ENCODE assay signal across 34 cellular contexts in genomic region chr7:101826081-101826835, GRCh38. TPM values are rescaled to one million over a fixed set of nuclear protein-coding genes. Genes with fewer than 3 reads are reported as not detected.
DNase-seq lines count a peak whose midpoint lies in the region; ATAC-seq and TF ChIP-seq lines count a peak whose summit lies in the region.
"Had no signal": no experiment of that assay in that cellular context is flagged by ENCODE, and none has a peak within 500 bp of the region (broad histone marks: within the 10 kb centered on the region; RNA-seq: fewer than 3 reads in every experiment).

No MANE protein-coding gene starts in this region.

- no peak overlapping the region for H2BK15ac ChIP-seq in mesendoderm (replicated peaks; ENCODE audit: low read depth)

- H3K4me3 Mint-ChIP-seq in central memory CD8-positive, alpha-beta T cell: no peak overlapping the region
- H3K4me3 Mint-ChIP-seq: activated CD8-positive, alpha-beta memory T cell treated with anti-CD3 and anti-CD28 coated beads, Interleukin-2, amount 10 ng/mL, durations not matched to agents 7 days and 5 days; activated naive CD8-positive, alpha-beta T cell treated with anti-CD3 and anti-CD28 coated beads, Interleukin-2, amount 10 ng/mL, durations not matched to agents 7 days and 5 days; activated T-cell treated with anti-CD3 and anti-CD28 coated beads, Interleukin-2, amount 50 U/mL, for 4 hours had no signal

- H3K4ac ChIP-seq in mesendoderm (ENCODE audit: low read depth, low read length): no peak overlapping the region

- peak overlapping the region; percentile 25 for H3K56ac ChIP-seq in mesendoderm (ENCODE audit: low read length)

- intact Hi-C loops in thyroid gland (cut with DNase I) (no loop called here), spleen (cut with DNase I; ENCODE audit: low total_unique reads) (no loop called here)

- peaks cover 0 to 4% of the 10 kb centered on the region in 2 experiments; a peak in 1 of 3 replicates for H3K36me3 ChIP-seq in HEK293 (ENCODE audit: control insufficient read depth in 2 of 2, insufficient read depth in 1 of 2, low read length in 2 of 2)
- H3K36me3 ChIP-seq in mesendoderm (ENCODE audit: control insufficient read depth, insufficient read depth, low read length): no peaks in the 10 kb centered on the region
- H3K36me3 ChIP-seq in thyroid gland: no peaks in the 10 kb centered on the region
- H3K36me3 ChIP-seq in spleen: peaks cover 0 to 15% (median 0%) of the 10 kb centered on the region in 6 donors
- H3K36me3 ChIP-seq: ascending aorta, BE2C, cardiac muscle cell, left ventricle myocardium inferior had no signal

- H2BK120ac ChIP-seq in mesendoderm (ENCODE audit: low read depth, low read length): no peak overlapping the region

- H3K4me1 ChIP-seq in HEK293 (ENCODE audit: control insufficient read depth, insufficient read depth, low read length): peaks cover 13% of the 10 kb centered on the region
- peaks cover 6% of the 10 kb centered on the region for H3K4me1 ChIP-seq in mesendoderm (ENCODE audit: control insufficient read depth, low read depth, low read length)
- H3K4me1 ChIP-seq in thyroid gland: peaks cover 5 to 38% of the 10 kb centered on the region in 2 donors
- H3K4me1 ChIP-seq in spleen: peaks cover 0 to 58% (median 14%) of the 10 kb centered on the region in 6 donors
- H3K4me1 ChIP-seq: BE2C, parathyroid adenoma, testis had no signal

- TF ChIP-seq POLR2A in thyroid gland (IDR thresholded peaks at IDR 0.05) (no peak), spleen (IDR thresholded peaks at IDR 0.05) (no peak)

- H3K79me2 ChIP-seq in mesendoderm (ENCODE audit: control insufficient read depth, insufficient read depth, low read length): peaks cover 95% of the 10 kb centered on the region

- no CpG with 5 or more reads among the region's 15 CpGs for WGBS in mesendoderm (ENCODE audit: extremely low coverage, insufficient coverage, low lambda C conversion rate)
- 79 to 81% methylated on average over 15 of the region's 15 CpGs for WGBS in thyroid gland, 2 donors
- WGBS in spleen, 5 donors: 87 to 90% (median 87%) methylated on average over 15 of the region's 15 CpGs

- peak overlapping the region; percentile 17 for H3K9ac ChIP-seq in mesendoderm (ENCODE audit: low read length)
- H3K9ac ChIP-seq: parathyroid adenoma had no signal

- H2AK5ac ChIP-seq in mesendoderm (ENCODE audit: low read length): no peak overlapping the region

- no peak overlapping the region for H3K18ac ChIP-seq in mesendoderm (ENCODE audit: low read length)

- H3K23ac ChIP-seq in mesendoderm (ENCODE audit: low read length): peak overlapping the region; percentile 24

- no peak overlapping the region for H4K8ac ChIP-seq in mesendoderm (ENCODE audit: low read depth, low read length)

- H3K36me3 Mint-ChIP-seq in central memory CD8-positive, alpha-beta T cell (ENCODE audit: insufficient read depth): peaks cover 8% of the 10 kb centered on the region
- H3K36me3 Mint-ChIP-seq: activated naive CD8-positive, alpha-beta T cell treated with anti-CD3 and anti-CD28 coated beads, Interleukin-2, amount 10 ng/mL, durations not matched to agents 7 days and 5 days had no signal

- no peaks in the 10 kb centered on the region for H3K9me3 ChIP-seq in HEK293 (ENCODE audit: control insufficient read depth, insufficient read depth, low read depth, low read length)
- H3K9me3 ChIP-seq in thyroid gland: no peaks in the 10 kb centered on the region
- H3K9me3 ChIP-seq in spleen: no peaks in the 10 kb centered on the region
- H3K9me3 ChIP-seq: ascending aorta, BE2C, left ventricle myocardium inferior, testis had no signal

- H3K4me3 ChIP-seq in HEK293 (ENCODE audit: low read depth, low read length): no peak overlapping the region
- no peak overlapping the region for H3K4me3 ChIP-seq in mesendoderm (ENCODE audit: low read length)
- H3K4me3 ChIP-seq in thyroid gland (replicated peaks in 1 of 3): no peak overlapping the region
- H3K4me3 ChIP-seq in spleen: no peak overlapping the region
- H3K4me3 ChIP-seq: ascending aorta, cardiac muscle cell, coronary artery, GM12878, left ventricle myocardium inferior, testis had no signal

- POLR2A ChIA-PET in HEK293 (lab: Yijun Ruan, JAX): no interaction called here

- H3K27ac Mint-ChIP-seq in central memory CD8-positive, alpha-beta T cell (ENCODE audit: low read depth): peak overlapping the region; percentile 4
- H3K27ac Mint-ChIP-seq: activated CD8-positive, alpha-beta memory T cell treated with anti-CD3 and anti-CD28 coated beads, Interleukin-2, amount 10 ng/mL, durations not matched to agents 7 days and 5 days; activated naive CD8-positive, alpha-beta T cell treated with anti-CD3 and anti-CD28 coated beads, Interleukin-2, amount 10 ng/mL, durations not matched to agents 7 days and 5 days had no signal

- no peaks in the 10 kb centered on the region for H3K27me3 Mint-ChIP-seq in central memory CD8-positive, alpha-beta T cell
- H3K27me3 Mint-ChIP-seq: activated CD8-positive, alpha-beta memory T cell treated with anti-CD3 and anti-CD28 coated beads, Interleukin-2, amount 10 ng/mL, durations not matched to agents 7 days and 5 days; activated naive CD8-positive, alpha-beta T cell treated with anti-CD3 and anti-CD28 coated beads, Interleukin-2, amount 10 ng/mL, durations not matched to agents 7 days and 5 days; naive thymus-derived CD8-positive, alpha-beta T cell had no signal

- H3K9me3 Mint-ChIP-seq in central memory CD8-positive, alpha-beta T cell: no peaks in the 10 kb centered on the region
- H3K9me3 Mint-ChIP-seq: activated naive CD8-positive, alpha-beta T cell treated with anti-CD3 and anti-CD28 coated beads, Interleukin-2, amount 10 ng/mL, durations not matched to agents 7 days and 5 days; activated T-cell treated with anti-CD3 and anti-CD28 coated beads, Interleukin-2, amount 50 U/mL, for 4 hours; naive thymus-derived CD8-positive, alpha-beta T cell had no signal

- peaks cover 40% of the 10 kb centered on the region for H3K4me1 Mint-ChIP-seq in central memory CD8-positive, alpha-beta T cell
- H3K4me1 Mint-ChIP-seq: activated CD8-positive, alpha-beta memory T cell treated with anti-CD3 and anti-CD28 coated beads, Interleukin-2, amount 10 ng/mL, durations not matched to agents 7 days and 5 days had no signal

- TF ChIP-seq CTCF in HEK293 (tag by site-specific recombination; IDR thresholded peaks at IDR 0.05): no peak
- TF ChIP-seq CTCF in thyroid gland (IDR thresholded peaks at IDR 0.05): no peak
- TF ChIP-seq CTCF in spleen (IDR thresholded peaks at IDR 0.05 in 8 of 11, conservative IDR thresholded peaks at IDR 0.05 in 3 of 11): no peak

- H4K5ac ChIP-seq in mesendoderm (ENCODE audit: low read length): no peak overlapping the region

- no peak for DNase-seq in central memory CD8-positive, alpha-beta T cell (ENCODE audit: low spot score in 2 of 2)
- DNase-seq in mesendoderm (no peak), thyroid gland (peak; percentile 52 to 71), spleen (no peak)
- DNase-seq: activated CD4-positive, CD25-positive, alpha-beta regulatory T cell; activated CD8-positive, alpha-beta memory T cell treated with anti-CD3 and anti-CD28 coated beads, Interleukin-2, amount 10 ng/mL, durations not matched to agents 7 days and 5 days; activated gamma-delta T cell treated with Interleukin-2 at 50 U/mL for 16 hours; activated naive CD8-positive, alpha-beta T cell treated with anti-CD3 and anti-CD28 coated beads, Interleukin-2, amount 10 ng/mL, durations not matched to agents 7 days and 5 days; activated T-cell treated with anti-CD3 and anti-CD28 coated beads, Interleukin-2, amount 50 U/mL, for 4 hours; BE2C; DMS153; effector memory CD4-positive, alpha-beta T cell; glutamatergic neuron; islet precursor cell; left ventricle myocardium inferior; naive thymus-derived CD8-positive, alpha-beta T cell; NCI-H1436; NCI-H2081; NCI-H446; NCI-H774; RPMI8226; small intestine; stimulated activated CD4-positive, alpha-beta T cell treated with anti-CD3 and anti-CD28 coated beads, Interleukin-1b, Interleukin-23, amount 100 ng/mL, for 48 hours; stimulated activated naive CD8-positive, alpha-beta T cell treated with anti-CD3 and anti-CD28 coated beads, Interleukin-15, Interleukin-2, amounts not matched to agents 100 U/mL and 50 U/mL, for 24 hours; T-helper 1 cell; testis had no signal

- H3K79me1 ChIP-seq in mesendoderm (ENCODE audit: low read length): no peaks in the 10 kb centered on the region

- CTCF ChIA-PET in HEK293 (lab: Yijun Ruan, JAX): interaction anchor here (0.6 kb wide), 1 partner anchor 222 kb away, joined by 4 read pairs; no protein-coding TSS in a partner anchor

- H3K27ac ChIP-seq in HEK293 (ENCODE audit: extremely low read depth, low read depth, low read length) (no peak overlapping the region), mesendoderm (ENCODE audit: low read depth, low read length) (no peak overlapping the region), thyroid gland (no peak overlapping the region), spleen (no peak overlapping the region)
- H3K27ac ChIP-seq: ascending aorta, cardiac muscle cell, coronary artery, left ventricle myocardium inferior, parathyroid adenoma, testis had no signal

- H3K27me3 ChIP-seq in mesendoderm (ENCODE audit: insufficient read depth, low read length, poor library complexity) (no peaks in the 10 kb centered on the region), thyroid gland (no peaks in the 10 kb centered on the region), spleen (replicated peaks in 1 of 7) (no peaks in the 10 kb centered on the region)
- H3K27me3 ChIP-seq: ascending aorta, BE2C, cardiac muscle cell, testis had no signal

- no peak for ATAC-seq in central memory CD8-positive, alpha-beta T cell (replicated peaks; ENCODE audit: extremely low read depth, poor library complexity, severe bottlenecking)
- ATAC-seq in HG03378 (IDR thresholded peaks at IDR 0.05; ENCODE audit: unreplicated experiment): no peak
- ATAC-seq in HG03520 (IDR thresholded peaks at IDR 0.05; ENCODE audit: unreplicated experiment): no peak
- ATAC-seq: activated CD8-positive, alpha-beta memory T cell treated with anti-CD3 and anti-CD28 coated beads, Interleukin-2, amount 10 ng/mL, durations not matched to agents 7 days and 5 days; activated T-cell treated with anti-CD3 and anti-CD28 coated beads, Interleukin-2, amount 50 U/mL, for 4 hours; GM12878; naive thymus-derived CD8-positive, alpha-beta T cell; stimulated activated naive CD8-positive, alpha-beta T cell treated with anti-CD3 and anti-CD28 coated beads, Interleukin-15, Interleukin-2, amounts not matched to agents 100 U/mL and 50 U/mL, for 24 hours had no signal

- H3K4me2 ChIP-seq in mesendoderm (ENCODE audit: low read length): no peak overlapping the region

- H2BK5ac ChIP-seq in mesendoderm (ENCODE audit: low read length): no peak overlapping the region

TF ChIP-seq in HEK293, 187 proteins besides CTCF, POLR2A, EP300 and RAD21:
- TF ChIP-seq ZNF529 (tag by site-specific recombination; IDR thresholded peaks at IDR 0.05; ENCODE audit: insufficient replicate concordance) (no peak), ZFHX2 (tag by site-specific recombination; conservative IDR thresholded peaks at IDR 0.05) (peak; percentile 62), EGR2 (tag by site-specific recombination; IDR thresholded peaks at IDR 0.05; ENCODE audit: low read depth) (peak; percentile 39)

RNA-seq across cellular contexts. Expression of gene CUX1, which starts 8.8 kb away (rescaled TPM):
- polyA plus RNA-seq in mesendoderm (2013, experiment 1 of 2): 35.0 TPM
- polyA plus RNA-seq in mesendoderm (2013, experiment 2 of 2): 35.9 TPM
- total RNA-seq in thyroid gland: 100 to 1,000 TPM in 3 of 4 donors, 10 to 100 TPM in 1; 93.8 to 156 (median 112) TPM
- 10 to 100 TPM; 57.0 to 95.8 (median 66.6) TPM for total RNA-seq in spleen
- polyA plus RNA-seq in spleen: 10 to 100 TPM in 2 of 3 donors, 1 to 10 TPM in 1; 9.1 to 15.2 (median 12.8) TPM

Comparison
In these comparisons a context has a peak if more than half of its experiments do, and no peak if none do; other contexts are left out.
1. DNase-seq: peak in thyroid gland (2 of 2); none in central memory CD8-positive, alpha-beta T cell (0 of 2), mesendoderm (single experiment) and spleen (single experiment).